Comparison of ENCODE assay signal across 7 cellular contexts in the genomic region with DNA sequence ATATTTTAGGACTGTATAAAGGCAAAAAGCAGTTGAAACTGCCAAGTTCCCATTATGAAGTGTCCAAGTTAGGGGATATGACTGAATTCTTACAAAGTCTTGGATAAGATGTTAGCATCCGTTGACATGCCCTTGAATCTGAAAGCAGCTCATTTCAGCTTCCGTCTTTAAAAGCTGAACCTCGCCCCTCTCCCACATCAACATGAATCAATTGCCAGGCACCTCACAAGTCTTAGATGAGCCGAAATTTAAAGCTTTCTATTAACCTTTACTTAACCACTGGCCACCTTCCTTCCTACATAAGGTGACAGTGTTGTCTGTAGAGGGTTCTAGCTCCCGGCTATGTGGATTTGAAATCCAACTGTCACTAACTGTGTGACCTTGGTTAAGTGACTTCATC. TPM values are rescaled to one million over a fixed set of nuclear protein-coding genes. Genes with fewer than 3 reads are reported as not detected.
DNase-seq lines count a peak whose midpoint lies in the region; ATAC-seq and TF ChIP-seq lines count a peak whose summit lies in the region.

No MANE protein-coding gene starts in this region.

- no peak overlapping the region for H3K27ac ChIP-seq in GM23338 (ENCODE audit: low read depth)
- H3K27ac ChIP-seq in osteoblast (ENCODE audit: low read depth, low read length), result peak overlapping the region; percentile 71

- H3K4me2 ChIP-seq in GM23338, result peak overlapping the region; percentile 99
- H3K4me2 ChIP-seq in osteoblast (ENCODE audit: insufficient read depth, low read length), result peak overlapping the region; percentile 96

- peaks cover 56% of the 10 kb centered on the region for H4K20me1 ChIP-seq in GM23338 (replicated peaks; ENCODE audit: insufficient read depth)
- H4K20me1 ChIP-seq in osteoblast (ENCODE audit: insufficient read depth, low read length), result peaks cover 48% of the 10 kb centered on the region

- H3K36me3 Mint-ChIP-seq in GM23338 (ENCODE audit: low read depth), result peaks cover 20% of the 10 kb centered on the region

- H3K27me3 ChIP-seq in GM23338 (ENCODE audit: insufficient read depth) (no peaks in the 10 kb centered on the region), osteoblast (ENCODE audit: insufficient read depth, low read length) (no peaks in the 10 kb centered on the region)

- no peak overlapping the region for H3K27ac Mint-ChIP-seq in GM23338

- H3K27me3 Mint-ChIP-seq in GM23338 (ENCODE audit: insufficient read depth, low read depth, poor library complexity), result peaks cover 11% of the 10 kb centered on the region

- peak overlapping the region; percentile 99 for H3K4me3 ChIP-seq in GM23338
- H3K4me3 ChIP-seq in osteoblast (ENCODE audit: insufficient read depth, low read length), result peak overlapping the region; percentile 89

- H3K9me2 ChIP-seq in GM23338 (ENCODE audit: insufficient read depth), result no peaks in the 10 kb centered on the region

- H3K4me3 Mint-ChIP-seq in GM23338, result peak overlapping the region; percentile 99

- peaks cover 79% of the 10 kb centered on the region for H3K79me2 ChIP-seq in GM23338 (replicated peaks; ENCODE audit: insufficient read depth)
- H3K79me2 ChIP-seq in osteoblast (ENCODE audit: insufficient read depth, low read length), result peaks cover 63% of the 10 kb centered on the region

- H3K9me3 ChIP-seq in osteoblast (ENCODE audit: low read depth, low read length), result no peaks in the 10 kb centered on the region

- TF ChIP-seq CTCF in GM23338 (conservative IDR thresholded peaks at IDR 0.05; ENCODE audit: low read depth in 2 of 2), result no peak
- TF ChIP-seq CTCF in osteoblast (IDR thresholded peaks at IDR 0.05; ENCODE audit: extremely low read depth, low read depth, low read length), result no peak

- H3K9me3 Mint-ChIP-seq in GM23338, result no peaks in the 10 kb centered on the region

- peaks cover 33% of the 10 kb centered on the region for H3K4me1 Mint-ChIP-seq in GM23338

- TF ChIP-seq POLR2A in erythroblast (IDR thresholded peaks at IDR 0.05; ENCODE audit: low read length), result no peak

- H3K4me1 ChIP-seq in GM23338 (ENCODE audit: insufficient read depth) (peaks cover 39% of the 10 kb centered on the region), osteoblast (ENCODE audit: insufficient read depth, low read length) (peaks cover 71% of the 10 kb centered on the region)

- ATAC-seq in GM23338 (no peak), GM18873 (IDR thresholded peaks at IDR 0.05; ENCODE audit: low FRiP score, unreplicated experiment) (no peak), GM19324 (IDR thresholded peaks at IDR 0.05; ENCODE audit: low FRiP score, unreplicated experiment) (no peak)

- DNase-seq in GM23338 (ENCODE audit: low spot score) (no peak), RPMI8226 (peak; percentile 33), erythroblast (lab: John Stamatoyannopoulos, UW) (peak; percentile 53 to 69), osteoblast (ENCODE audit: insufficient read length, low spot score, missing footprints) (peak; percentile 67), HK-2 (ENCODE audit: unreplicated experiment) (no peak)

- no peaks in the 10 kb centered on the region for H3F3A ChIP-seq in GM23338 (replicated peaks; ENCODE audit: low read depth)

- H2AFZ ChIP-seq in GM23338 (no peak overlapping the region), osteoblast (ENCODE audit: low read length) (no peak overlapping the region)

- H3K36me3 ChIP-seq in GM23338 (ENCODE audit: insufficient read depth) (no peaks in the 10 kb centered on the region), osteoblast (ENCODE audit: insufficient read depth, low read length) (no peaks in the 10 kb centered on the region)

TF ChIP-seq in GM23338, 12 proteins besides CTCF, POLR2A, EP300 and RAD21:
- TF ChIP-seq ZNF331 (CRISPR knock-in tag; IDR thresholded peaks at IDR 0.05; ENCODE audit: low read depth) (no peak), EZH2phosphoT487 (IDR thresholded peaks at IDR 0.05; ENCODE audit: unreplicated experiment) (no peak), POLR2AphosphoS5 (IDR thresholded peaks at IDR 0.05; ENCODE audit: low read depth) (0 out of 2 replicates have a peak, but pooled peaks have one; percentile 4)

RNA-seq across cellular contexts. Expression of a gene that starts 1.3 kb away (rescaled TPM):
- total RNA-seq in GM23338 (2014; rRNA removed; shearing (Covaris generic)), result 501 and 577 TPM in 2 replicates
- 272 and 276 TPM in 2 replicates for polyA plus RNA-seq in GM23338 (2016; fragmentation: Nextera tagmentation; extraction: Ambion mirVana)
- total RNA-seq in osteoblast, result 107 and 114 TPM in 2 replicates

RNA-seq across cellular contexts. Expression of a gene that starts 52.5 kb away (rescaled TPM):
- total RNA-seq in GM23338 (2014; rRNA removed; shearing (Covaris generic)), result 10.7 and 11.8 TPM in 2 replicates
- polyA plus RNA-seq in GM23338 (2016; fragmentation: Nextera tagmentation; extraction: Ambion mirVana), result 10.1 and 10.4 TPM in 2 replicates
- 2.1 and 2.9 TPM in 2 replicates for total RNA-seq in osteoblast

Comparison
In these comparisons a context has a peak if more than half of its experiments do, and no peak if none do; other contexts are left out.
1. DNase-seq: peak in RPMI8226 (single experiment), erythroblast (2 of 2) and osteoblast (single experiment); none in GM23338 (single experiment) and HK-2 (single experiment).